ENCODE assay signal across 10 cellular contexts in genomic region chr1:93702102-93702827, GRCh38. TPM values are rescaled to one million over a fixed set of nuclear protein-coding genes. Genes with fewer than 3 reads are reported as not detected.
DNase-seq lines count a peak whose midpoint lies in the region; ATAC-seq and TF ChIP-seq lines count a peak whose summit lies in the region.
"Had no signal": no experiment of that assay in that cellular context is flagged by ENCODE, and none has a peak within 500 bp of the region (broad histone marks: within the 10 kb centered on the region; RNA-seq: fewer than 3 reads in every experiment).

No MANE protein-coding gene starts in this region.

- H3K9ac ChIP-seq in skeletal muscle tissue (ENCODE audit: low read depth in 1 of 3, low read length in 3 of 3), result peak overlapping the region in 2 of 3 donors; percentile 53 to 79

- DNase-seq in LoVo (ENCODE audit: low spot score) (peak; percentile 24), epithelial cell of prostate (ENCODE audit: low read depth, low spot score) (no peak), G401 (ENCODE audit: low spot score) (no peak), A673 (ENCODE audit: low spot score) (no peak)
- DNase-seq: Karpas-422 had no signal

- peak overlapping the region; percentile 99 for H3K27ac ChIP-seq in epithelial cell of prostate
- H3K27ac ChIP-seq in skeletal muscle tissue (ENCODE audit: low read depth, low read length), result peak overlapping the region; percentile 81
- H3K27ac ChIP-seq in A673 (ENCODE audit: low read depth, low read length, poor library complexity, severe bottlenecking), result no peak overlapping the region
- H3K27ac ChIP-seq: neutrophil had no signal

- intact Hi-C loops in A673 (cut with micrococcal nuclease; ENCODE audit: unreplicated experiment), result no loop called here

- CTCF ChIA-PET in A673 (lab: Charles Lee), result no interaction called here

- H3K27me3 ChIP-seq in skeletal muscle tissue (ENCODE audit: control insufficient read depth in 3 of 3, insufficient read depth in 3 of 3, low read length in 3 of 3), result no peaks in the 10 kb centered on the region
- no peaks in the 10 kb centered on the region for H3K27me3 ChIP-seq in A673 (replicated peaks; ENCODE audit: insufficient read depth, low read depth, low read length, poor library complexity)
- H3K27me3 ChIP-seq: neutrophil had no signal

- TF ChIP-seq CTCF in A673 (conservative IDR thresholded peaks at IDR 0.05; ENCODE audit: low read depth, low read length), result no peak

- H3K9me3 ChIP-seq in skeletal muscle tissue (ENCODE audit: control insufficient read depth in 3 of 3, low read length in 3 of 3) (no peaks in the 10 kb centered on the region), A673 (ENCODE audit: low read depth, low read length, poor library complexity, severe bottlenecking) (no peaks in the 10 kb centered on the region)
- H3K9me3 ChIP-seq: neutrophil had no signal

- H3K4me1 ChIP-seq in skeletal muscle tissue (ENCODE audit: control insufficient read depth in 3 of 3, insufficient read depth in 3 of 3, low read length in 3 of 3) (peaks cover 20 to 28% (median 21%) of the 10 kb centered on the region in 3 donors), A673 (ENCODE audit: insufficient read depth, low read length, poor library complexity, severe bottlenecking) (no peaks in the 10 kb centered on the region)

- ATAC-seq in GM19025 (IDR thresholded peaks at IDR 0.05; ENCODE audit: low read depth, unreplicated experiment), result peak; percentile 32
- no peak for ATAC-seq in GM19455 (IDR thresholded peaks at IDR 0.05; ENCODE audit: unreplicated experiment)
- ATAC-seq in GM19328 (IDR thresholded peaks at IDR 0.05; ENCODE audit: unreplicated experiment), result no peak

- BruUV-seq in A673 (replicated peaks; lab: Mats Ljungman, UMichigan), result no TSS peak

- H3K4me3 ChIP-seq in skeletal muscle tissue (ENCODE audit: low read length in 3 of 3), result peak overlapping the region; percentile 24 to 51 (median 35)
- H3K4me3 ChIP-seq in A673 (ENCODE audit: low read depth, low read length, poor library complexity, severe bottlenecking), result no peak overlapping the region

- in situ Hi-C loops in G401 (cut with HindIII; ENCODE audit: low sequenced_read_pairs), result no loop called here

- POLR2A ChIA-PET in A673 (lab: Charles Lee; ENCODE audit: low non-redundant PET), result no interaction called here

- no peaks in the 10 kb centered on the region for H3K36me3 ChIP-seq in skeletal muscle tissue (ENCODE audit: control insufficient read depth in 3 of 3, insufficient read depth in 3 of 3, low read length in 3 of 3)
- H3K36me3 ChIP-seq in A673 (ENCODE audit: insufficient read depth, low read length, poor library complexity, severe bottlenecking), result no peaks in the 10 kb centered on the region
- H3K36me3 ChIP-seq: neutrophil had no signal

RNA-seq across cellular contexts. Expression of gene BCAR3, which starts 20.6 kb away (rescaled TPM):
- 14.6 TPM for total RNA-seq in skeletal muscle tissue
- 2.3 and 3.3 TPM in 2 replicates for total RNA-seq in G401 (2014; rRNA removed; shearing (Covaris generic))
- total RNA-seq in A673 (2021), result 0.90 and 2.4 TPM in 2 replicates
